19 cellular contexts compared by ENCODE assay signal in the genomic region with DNA sequence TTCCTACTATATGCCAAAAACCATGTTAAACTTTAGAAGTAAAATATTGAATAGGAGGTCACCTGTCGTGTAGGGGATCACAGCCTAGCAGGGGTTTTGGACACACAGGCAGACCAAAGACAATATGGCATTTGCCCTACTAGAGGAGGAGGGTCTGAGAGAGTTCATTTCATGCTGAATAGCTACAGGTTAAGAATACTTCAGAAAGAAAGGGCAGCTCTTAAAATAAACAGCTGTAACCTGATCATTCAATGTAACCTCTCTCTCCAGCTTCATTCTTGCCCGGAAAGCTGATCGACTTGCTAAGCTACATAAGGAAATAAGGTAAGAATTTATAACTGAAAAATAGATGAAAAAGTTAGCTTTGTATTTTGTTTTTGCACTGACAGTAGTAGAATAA.
DNase-seq lines count a peak whose midpoint lies in the region; ATAC-seq, FAIRE-seq and TF ChIP-seq lines count a peak whose summit lies in the region.
"Had no signal": no experiment of that assay in that cellular context is flagged by ENCODE, and none has a peak within 500 bp of the region (broad histone marks: within the 10 kb centered on the region; RNA-seq: fewer than 3 reads in every experiment).

No MANE protein-coding gene starts in this region.

- H3K27ac Mint-ChIP-seq in GM23338 (no peak overlapping the region), astrocyte (ENCODE audit: unreplicated experiment) (no peak overlapping the region), neural progenitor cell (no peak overlapping the region)
- H3K27ac Mint-ChIP-seq: HFFc6, T-cell had no signal

- H3K4me2 ChIP-seq in GM23338 = no peak overlapping the region
- H3K4me2 ChIP-seq in astrocyte (ENCODE audit: low read length) = no peak overlapping the region
- peak overlapping the region; percentile 38 for H3K4me2 ChIP-seq in neural progenitor cell

- H3K4me3 ChIP-seq in GM23338 (no peak overlapping the region), astrocyte (ENCODE audit: insufficient read depth, low read depth, low read length) (no peak overlapping the region), neural progenitor cell (no peak overlapping the region)
- H3K4me3 ChIP-seq: SJCRH30 had no signal

- H3K36me3 ChIP-seq in GM23338 (ENCODE audit: insufficient read depth) = no peaks in the 10 kb centered on the region
- no peaks in the 10 kb centered on the region for H3K36me3 ChIP-seq in astrocyte (ENCODE audit: insufficient read depth, low read length)
- H3K36me3 ChIP-seq in neural progenitor cell = no peaks in the 10 kb centered on the region
- H3K36me3 ChIP-seq: SJCRH30 had no signal

- H2AFZ ChIP-seq in GM23338 = no peak overlapping the region
- H2AFZ ChIP-seq in astrocyte (ENCODE audit: low read depth, low read length) = no peak overlapping the region
- H2AFZ ChIP-seq in neural progenitor cell (replicated peaks) = no peak overlapping the region

- ATAC-seq in GM23338 (no peak), HG03045 (IDR thresholded peaks at IDR 0.05; ENCODE audit: unreplicated experiment) (no peak)
- ATAC-seq: Panc1, T-cell had no signal

- peak; percentile 5 for FAIRE-seq in astrocyte (lab: Jason Lieb, UNC)
- FAIRE-seq: H54 had no signal

- no peak overlapping the region for H3K4me3 Mint-ChIP-seq in GM23338
- no peak overlapping the region for H3K4me3 Mint-ChIP-seq in astrocyte (ENCODE audit: unreplicated experiment)
- H3K4me3 Mint-ChIP-seq in neural progenitor cell = no peak overlapping the region
- H3K4me3 Mint-ChIP-seq: CD4-positive, CD25-positive, alpha-beta regulatory T cell; HFFc6; T-cell had no signal

- peaks cover 8% of the 10 kb centered on the region; the same call in 2 of the 3 replicates for H3K4me1 Mint-ChIP-seq in GM23338
- no peaks in the 10 kb centered on the region for H3K4me1 Mint-ChIP-seq in astrocyte (ENCODE audit: low read depth, unreplicated experiment)
- H3K4me1 Mint-ChIP-seq in neural progenitor cell = peaks cover 6% of the 10 kb centered on the region
- H3K4me1 Mint-ChIP-seq: CD4-positive, CD25-positive, alpha-beta regulatory T cell; T-cell had no signal

- H4K20me1 ChIP-seq in GM23338 (replicated peaks; ENCODE audit: insufficient read depth) = no peaks in the 10 kb centered on the region
- H4K20me1 ChIP-seq in astrocyte (ENCODE audit: insufficient read depth, low read length) = no peaks in the 10 kb centered on the region
- no peaks in the 10 kb centered on the region for H4K20me1 ChIP-seq in neural progenitor cell (ENCODE audit: low read depth)

- TF ChIP-seq CTCF in GM23338 (conservative IDR thresholded peaks at IDR 0.05; ENCODE audit: low read depth in 2 of 2) (no peak), astrocyte (IDR thresholded peaks at IDR 0.05; ENCODE audit: insufficient read depth, low read depth, low read length) (no peak), neural progenitor cell (IDR thresholded peaks at IDR 0.05) (no peak)

- H3K4me1 ChIP-seq in GM23338 (ENCODE audit: insufficient read depth) = peaks cover 9% of the 10 kb centered on the region; the same call in 1 of the 2 replicates
- H3K4me1 ChIP-seq in astrocyte (ENCODE audit: insufficient read depth, low read length) = no peaks in the 10 kb centered on the region
- H3K4me1 ChIP-seq in neural progenitor cell = peaks cover 8% of the 10 kb centered on the region
- H3K4me1 ChIP-seq: SJCRH30 had no signal

- H3K27me3 Mint-ChIP-seq in GM23338 (ENCODE audit: insufficient read depth, low read depth, poor library complexity) = peaks cover 1% of the 10 kb centered on the region
- no peaks in the 10 kb centered on the region for H3K27me3 Mint-ChIP-seq in astrocyte (ENCODE audit: low read depth, unreplicated experiment)
- peaks cover 2% of the 10 kb centered on the region for H3K27me3 Mint-ChIP-seq in neural progenitor cell (ENCODE audit: insufficient read depth, low read depth)

- H3K9me3 ChIP-seq in astrocyte (ENCODE audit: insufficient read depth, low read depth, low read length) (no peaks in the 10 kb centered on the region), neural progenitor cell (ENCODE audit: low read depth) (no peaks in the 10 kb centered on the region)
- H3K9me3 ChIP-seq: SJCRH30 had no signal

- no peaks in the 10 kb centered on the region for H3K9me2 ChIP-seq in GM23338 (ENCODE audit: insufficient read depth)

- no peaks in the 10 kb centered on the region for H3K27me3 ChIP-seq in GM23338 (ENCODE audit: insufficient read depth)
- H3K27me3 ChIP-seq in astrocyte (ENCODE audit: insufficient read depth, low read length) = no peaks in the 10 kb centered on the region
- no peaks in the 10 kb centered on the region for H3K27me3 ChIP-seq in neural progenitor cell
- H3K27me3 ChIP-seq: SJCRH30 had no signal

- no peaks in the 10 kb centered on the region for H3K79me2 ChIP-seq in GM23338 (replicated peaks; ENCODE audit: insufficient read depth)
- H3K79me2 ChIP-seq in astrocyte (ENCODE audit: insufficient read depth, low read length) = no peaks in the 10 kb centered on the region
- H3K79me2 ChIP-seq in neural progenitor cell (ENCODE audit: low read depth) = no peaks in the 10 kb centered on the region

- DNase-seq in GM23338 (ENCODE audit: low spot score) (peak; percentile 3), NCI-H128 (lab: John Stamatoyannopoulos, UW; ENCODE audit: unreplicated experiment) (peak; percentile 6), astrocyte (ENCODE audit: low read depth) (no peak), neural progenitor cell (ENCODE audit: low spot score) (no peak), Kasumi-1 (lab: John Stamatoyannopoulos, UW) (no peak)
- DNase-seq in effector CD8-positive, alpha-beta T cell (lab: John Stamatoyannopoulos, UW) = no peak
- DNase-seq: CD4-positive, CD25-positive, alpha-beta regulatory T cell; DMS79 treated with DMSO at 0.1 percent for 48 hours; HFFc6; KBM-7; NCI-H1092 treated with DMSO at 0.1 percent for 48 hours; NCI-H2081 treated with DMSO at 0.1 percent for 48 hours; NCI-H345; NCI-H526; T-cell had no signal

- H3K27ac ChIP-seq in GM23338 (ENCODE audit: low read depth) (no peak overlapping the region), astrocyte (ENCODE audit: low read depth, low read length) (no peak overlapping the region), neural progenitor cell (no peak overlapping the region)
- H3K27ac ChIP-seq: SJCRH30 had no signal

- H3K9ac ChIP-seq in astrocyte (ENCODE audit: low read length) = no peak overlapping the region
- no peak overlapping the region for H3K9ac ChIP-seq in neural progenitor cell

- H3K36me3 Mint-ChIP-seq in GM23338 (ENCODE audit: low read depth) (no peaks in the 10 kb centered on the region), astrocyte (ENCODE audit: low read depth, unreplicated experiment) (no peaks in the 10 kb centered on the region), neural progenitor cell (no peaks in the 10 kb centered on the region)
- H3K36me3 Mint-ChIP-seq: CD4-positive, CD25-positive, alpha-beta regulatory T cell; T-cell had no signal

- H3K9me3 Mint-ChIP-seq in GM23338 (no peaks in the 10 kb centered on the region), astrocyte (ENCODE audit: unreplicated experiment) (no peaks in the 10 kb centered on the region), neural progenitor cell (no peaks in the 10 kb centered on the region)
- H3K9me3 Mint-ChIP-seq: CD4-positive, CD25-positive, alpha-beta regulatory T cell; T-cell had no signal

- no peaks in the 10 kb centered on the region for H3F3A ChIP-seq in GM23338 (replicated peaks; ENCODE audit: low read depth)
- H3F3A ChIP-seq in neural progenitor cell (ENCODE audit: low read depth) = no peaks in the 10 kb centered on the region

TF ChIP-seq in GM23338, 12 proteins besides CTCF, POLR2A, EP300 and RAD21 (continues in another document):
- TF ChIP-seq POLR2AphosphoS5 (IDR thresholded peaks at IDR 0.05; ENCODE audit: low read depth) (no peak), ZNF331 (CRISPR knock-in tag; IDR thresholded peaks at IDR 0.05; ENCODE audit: low read depth) (no peak)
- TF ChIP-seq, protein P1, sequence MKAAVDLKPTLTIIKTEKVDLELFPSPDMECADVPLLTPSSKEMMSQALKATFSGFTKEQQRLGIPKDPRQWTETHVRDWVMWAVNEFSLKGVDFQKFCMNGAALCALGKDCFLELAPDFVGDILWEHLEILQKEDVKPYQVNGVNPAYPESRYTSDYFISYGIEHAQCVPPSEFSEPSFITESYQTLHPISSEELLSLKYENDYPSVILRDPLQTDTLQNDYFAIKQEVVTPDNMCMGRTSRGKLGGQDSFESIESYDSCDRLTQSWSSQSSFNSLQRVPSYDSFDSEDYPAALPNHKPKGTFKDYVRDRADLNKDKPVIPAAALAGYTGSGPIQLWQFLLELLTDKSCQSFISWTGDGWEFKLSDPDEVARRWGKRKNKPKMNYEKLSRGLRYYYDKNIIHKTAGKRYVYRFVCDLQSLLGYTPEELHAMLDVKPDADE (IDR thresholded peaks at IDR 0.05) = no peak

Comparison
In these comparisons a context has a peak if more than half of its experiments do, and no peak if none do; other contexts are left out.
1. DNase-seq: peak in GM23338 (single experiment) and NCI-H128 (single experiment); none in astrocyte (single experiment), neural progenitor cell (single experiment), Kasumi-1 (0 of 2) and effector CD8-positive, alpha-beta T cell (single experiment).